In the genomic region with DNA sequence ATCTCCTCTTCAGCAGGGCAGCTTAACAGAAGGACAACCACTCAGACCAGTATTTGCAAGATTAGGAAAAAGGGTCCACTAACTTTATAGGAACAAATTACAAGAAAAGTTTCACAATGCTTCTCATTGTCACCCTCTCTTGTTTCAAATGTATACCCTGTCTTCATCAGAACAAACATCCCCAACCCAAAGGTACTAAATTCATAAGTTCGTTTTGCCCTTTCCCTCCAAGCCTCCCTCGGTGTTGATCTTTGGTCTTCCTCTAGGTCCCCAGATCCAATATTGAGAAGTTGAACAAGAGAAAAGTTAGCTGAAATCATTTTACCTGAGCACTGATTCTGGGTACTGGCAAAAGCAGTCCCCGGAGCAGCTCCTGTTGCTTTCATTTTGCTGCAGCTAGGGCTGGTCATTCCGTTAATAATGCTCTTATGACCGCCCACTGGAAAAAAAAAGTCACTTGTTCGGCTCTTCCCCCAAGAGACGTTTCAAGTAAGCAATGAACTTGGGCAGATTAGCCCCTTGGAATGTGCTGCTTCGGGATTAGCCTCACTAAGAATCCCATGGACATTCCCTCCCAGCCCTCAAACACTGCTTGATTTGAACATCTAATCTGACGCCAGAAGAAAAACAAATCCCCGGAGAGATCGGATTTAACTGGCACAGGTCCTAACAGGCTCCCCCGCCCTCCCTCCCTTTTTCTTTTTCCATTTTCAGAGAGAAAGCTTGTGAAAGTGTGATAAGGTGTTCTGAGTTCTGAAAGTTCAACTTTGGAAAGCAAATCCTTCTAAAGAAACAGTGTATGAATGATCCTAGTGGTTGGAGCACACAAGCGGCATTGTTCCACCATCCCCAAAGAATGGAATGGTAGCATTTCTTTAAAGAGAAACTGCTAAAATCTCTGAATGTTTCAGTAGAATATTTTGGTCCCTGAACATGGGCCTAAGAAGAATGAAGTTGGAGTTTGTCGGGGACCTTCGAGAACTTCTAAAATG, we compare ENCODE assay signal across 12 cellular contexts.
DNase-seq lines count a peak whose midpoint lies in the region; ATAC-seq and TF ChIP-seq lines count a peak whose summit lies in the region.
"Had no signal": no experiment of that assay in that cellular context is flagged by ENCODE, and none has a peak within 500 bp of the region (broad histone marks: within the 10 kb centered on the region; RNA-seq: fewer than 3 reads in every experiment).

No MANE protein-coding gene starts in this region.

- H3K4me1 Mint-ChIP-seq in Calu3 (ENCODE audit: low read depth, unreplicated experiment): no peaks in the 10 kb centered on the region

- no peak for TF ChIP-seq CTCF in Calu3 (IDR thresholded peaks at IDR 0.05; ENCODE audit: unreplicated experiment)
- no peak for TF ChIP-seq CTCF in astrocyte of the cerebellum (IDR thresholded peaks at IDR 0.05; ENCODE audit: low read depth, low read length, missing control alignments)
- no peak for TF ChIP-seq CTCF in retinal pigment epithelial cell (conservative IDR thresholded peaks at IDR 0.05; ENCODE audit: low read depth, low read length)
- TF ChIP-seq CTCF in GM10266 (IDR thresholded peaks at IDR 0.05; ENCODE audit: control insufficient read depth, insufficient read depth, low read depth, missing control alignments): no peak

- H3K27me3 Mint-ChIP-seq in Calu3 (ENCODE audit: unreplicated experiment): peaks cover 45% of the 10 kb centered on the region

- H3K9me3 Mint-ChIP-seq in Calu3 (ENCODE audit: low read depth, unreplicated experiment): no peaks in the 10 kb centered on the region

- no TSS peak for BruUV-seq in Calu3 (replicated peaks; lab: Mats Ljungman, UMichigan)

- no peaks in the 10 kb centered on the region for H3K9me3 ChIP-seq in right cardiac atrium (ENCODE audit: control insufficient read depth, low read length)

- in situ Hi-C loops in astrocyte of the cerebellum (cut with HindIII; ENCODE audit: low sequenced_read_pairs): no loop called here

- no peak for DNase-seq in Calu3
- no peak for DNase-seq in astrocyte of the cerebellum (ENCODE audit: low read depth)
- DNase-seq in right cardiac atrium: peak in 2 of 3 donors; percentile 36 to 40
- peak; percentile 100 for DNase-seq in retinal pigment epithelial cell (ENCODE audit: low read depth)
- no peak for DNase-seq in GM10266 (ENCODE audit: extremely low spot score)
- DNase-seq in HCEC 1CT: no peak
- DNase-seq: activated T-cell treated with anti-CD3 and anti-CD28 coated beads for 4 hours, COR-L47, erythroblast, MM.1S had no signal

- H3K4me3 ChIP-seq in astrocyte of the cerebellum (ENCODE audit: low read depth, low read length): peak overlapping the region; percentile 5
- H3K4me3 ChIP-seq in right cardiac atrium (ENCODE audit: low read length): peak overlapping the region; percentile 71
- H3K4me3 ChIP-seq in retinal pigment epithelial cell (ENCODE audit: low read length): peak overlapping the region; percentile 98

- WGBS in right cardiac atrium: 25% methylated on average over 15 of the region's 15 CpGs

- H3K27ac ChIP-seq in right cardiac atrium (ENCODE audit: low read length): no peak overlapping the region

- CTCF ChIA-PET in Calu3 (lab: Charles Lee): no interaction called here

- peak overlapping the region; percentile 59 for H3K4me3 Mint-ChIP-seq in Calu3 (ENCODE audit: low read depth, unreplicated experiment)

- no peaks in the 10 kb centered on the region for H3K36me3 Mint-ChIP-seq in Calu3 (ENCODE audit: insufficient read depth, unreplicated experiment)

- no peaks in the 10 kb centered on the region for H3K27me3 ChIP-seq in right cardiac atrium (ENCODE audit: control insufficient read depth, insufficient read depth)

- no peak overlapping the region for H3K27ac Mint-ChIP-seq in Calu3 (ENCODE audit: unreplicated experiment)

- intact Hi-C loops in Calu3 (cut with micrococcal nuclease; ENCODE audit: unreplicated experiment) (no loop called here), right cardiac atrium (cut with DNase I) (no loop called here)

- no peaks in the 10 kb centered on the region for H3K4me1 ChIP-seq in right cardiac atrium (ENCODE audit: control insufficient read depth, insufficient read depth, low read length)

- ATAC-seq in right cardiac atrium: peak; percentile 93 to 97
- no peak for ATAC-seq in HG03159 (IDR thresholded peaks at IDR 0.05; ENCODE audit: unreplicated experiment)
- ATAC-seq in HG03196 (IDR thresholded peaks at IDR 0.05; ENCODE audit: unreplicated experiment): no peak

Comparison
In these comparisons a context has a peak if more than half of its experiments do, and no peak if none do; other contexts are left out.
1. DNase-seq: peak in right cardiac atrium (2 of 3) and retinal pigment epithelial cell (single experiment); none in Calu3 (single experiment), astrocyte of the cerebellum (single experiment), GM10266 (single experiment) and HCEC 1CT (single experiment).
2. H3K4me3 ChIP-seq: peak in every context shown above with its lines; median percentile 98 in retinal pigment epithelial cell; 71 in right cardiac atrium; 5 in astrocyte of the cerebellum.
3. ATAC-seq: peak in right cardiac atrium (2 of 2); none in HG03159 (single experiment) and HG03196 (single experiment).